ENCODE assay signal across 1 cellular context in genomic region chr19:15101479-15102082, GRCh38.
TF ChIP-seq lines count a peak whose summit lies in the region.

No MANE protein-coding gene starts in this region.

TF ChIP-seq in Ishikawa, 13 proteins besides CTCF, POLR2A, EP300 and RAD21 (continued from another document):
- TF ChIP-seq, protein P1, sequence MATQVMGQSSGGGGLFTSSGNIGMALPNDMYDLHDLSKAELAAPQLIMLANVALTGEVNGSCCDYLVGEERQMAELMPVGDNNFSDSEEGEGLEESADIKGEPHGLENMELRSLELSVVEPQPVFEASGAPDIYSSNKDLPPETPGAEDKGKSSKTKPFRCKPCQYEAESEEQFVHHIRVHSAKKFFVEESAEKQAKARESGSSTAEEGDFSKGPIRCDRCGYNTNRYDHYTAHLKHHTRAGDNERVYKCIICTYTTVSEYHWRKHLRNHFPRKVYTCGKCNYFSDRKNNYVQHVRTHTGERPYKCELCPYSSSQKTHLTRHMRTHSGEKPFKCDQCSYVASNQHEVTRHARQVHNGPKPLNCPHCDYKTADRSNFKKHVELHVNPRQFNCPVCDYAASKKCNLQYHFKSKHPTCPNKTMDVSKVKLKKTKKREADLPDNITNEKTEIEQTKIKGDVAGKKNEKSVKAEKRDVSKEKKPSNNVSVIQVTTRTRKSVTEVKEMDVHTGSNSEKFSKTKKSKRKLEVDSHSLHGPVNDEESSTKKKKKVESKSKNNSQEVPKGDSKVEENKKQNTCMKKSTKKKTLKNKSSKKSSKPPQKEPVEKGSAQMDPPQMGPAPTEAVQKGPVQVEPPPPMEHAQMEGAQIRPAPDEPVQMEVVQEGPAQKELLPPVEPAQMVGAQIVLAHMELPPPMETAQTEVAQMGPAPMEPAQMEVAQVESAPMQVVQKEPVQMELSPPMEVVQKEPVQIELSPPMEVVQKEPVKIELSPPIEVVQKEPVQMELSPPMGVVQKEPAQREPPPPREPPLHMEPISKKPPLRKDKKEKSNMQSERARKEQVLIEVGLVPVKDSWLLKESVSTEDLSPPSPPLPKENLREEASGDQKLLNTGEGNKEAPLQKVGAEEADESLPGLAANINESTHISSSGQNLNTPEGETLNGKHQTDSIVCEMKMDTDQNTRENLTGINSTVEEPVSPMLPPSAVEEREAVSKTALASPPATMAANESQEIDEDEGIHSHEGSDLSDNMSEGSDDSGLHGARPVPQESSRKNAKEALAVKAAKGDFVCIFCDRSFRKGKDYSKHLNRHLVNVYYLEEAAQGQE (IDR thresholded peaks at IDR 0.05; ENCODE audit: low read depth), result no peak
- TF ChIP-seq TAF1 (IDR thresholded peaks at IDR 0.05; ENCODE audit: low read depth) (no peak), YY1 (IDR thresholded peaks at IDR 0.05; ENCODE audit: low read depth) (no peak), ZBTB7A (IDR thresholded peaks at IDR 0.05; ENCODE audit: low read depth) (no peak), MAX (IDR thresholded peaks at IDR 0.05) (no peak), FOXM1 (IDR thresholded peaks at IDR 0.05; ENCODE audit: borderline replicate concordance, low read depth) (no peak), TCF12 (IDR thresholded peaks at IDR 0.05; ENCODE audit: low read depth) (no peak), TEAD4 (IDR thresholded peaks at IDR 0.05) (no peak), EGR1 (IDR thresholded peaks at IDR 0.05) (no peak), CREB1 (IDR thresholded peaks at IDR 0.05; ENCODE audit: low read depth) (no peak)
